In genomic region chr17:1376061-1376460, GRCh38 we compare ENCODE assay signal across 14 cellular contexts. TPM values are rescaled to one million over a fixed set of nuclear protein-coding genes. Genes with fewer than 3 reads are reported as not detected.
A peak's percentile ranks its signal among the peaks of the same experiment; 100 is the strongest.
DNase-seq lines count a peak whose midpoint lies in the region; ATAC-seq, FAIRE-seq and TF ChIP-seq lines count a peak whose summit lies in the region.
"Had no signal": no experiment of that assay in that cellular context is flagged by ENCODE, and none has a peak within 500 bp of the region (broad histone marks: within the 10 kb centered on the region; RNA-seq: fewer than 3 reads in every experiment).

No MANE protein-coding gene starts in this region.

- H3K4me1 Mint-ChIP-seq in activated T-helper 2 cell treated with anti-CD3 and anti-CD28 coated beads, Interferon-gamma antibody, Interleukin-2, Interleukin-4, amounts not matched to agents 10 μg/mL and 5 μg/mL and 100 μg/mL, durations not matched to agents 14 hours and 24 hours and 36 hours (ENCODE audit: low read depth), result peaks cover 58% of the 10 kb centered on the region
- H3K4me1 Mint-ChIP-seq in natural killer cell treated with Interleukin-12 subunit alpha and Interleukin-12 subunit beta and Interleukin-15 and Interleukin-18, amount 100 ng/mL, for 72 hours (ENCODE audit: low read depth in 2 of 2), result peaks cover 61 to 73% of the 10 kb centered on the region in 2 donors

- peak; percentile 79 for FAIRE-seq in GM19239 (lab: Jason Lieb, UNC)
- FAIRE-seq: colon had no signal

- DNase-seq in GM19239 (ENCODE audit: insufficient read length, low spot score) (no peak), DMS 273 treated with DMSO at 0.1 percent for 48 hours (lab: John Stamatoyannopoulos, UW) (no peak), anterior cingulate cortex (lab: John Stamatoyannopoulos, UW) (no peak), epidermal melanocyte (ENCODE audit: insufficient read length, low spot score) (no peak), left cardiac atrium (no peak)
- no peak for DNase-seq in activated T-helper 2 cell treated with anti-CD3 and anti-CD28 coated beads, Interferon-gamma antibody, Interleukin-2, Interleukin-4, amounts not matched to agents 10 μg/mL and 5 μg/mL and 100 μg/mL, durations not matched to agents 14 hours and 24 hours and 36 hours (ENCODE audit: low spot score)
- DNase-seq in natural killer cell treated with Interleukin-12 subunit alpha and Interleukin-12 subunit beta and Interleukin-15 and Interleukin-18, amount 100 ng/mL, for 72 hours (ENCODE audit: low spot score), result no peak
- DNase-seq: activated CD8-positive, alpha-beta memory T cell treated with anti-CD3 and anti-CD28 coated beads, Interleukin-2, amount 50 U/mL, for 48 hours; foreskin fibroblast; left lung; NCI-H774; retina had no signal

- H3K27ac Mint-ChIP-seq in activated T-helper 2 cell treated with anti-CD3 and anti-CD28 coated beads, Interferon-gamma antibody, Interleukin-2, Interleukin-4, amounts not matched to agents 10 μg/mL and 5 μg/mL and 100 μg/mL, durations not matched to agents 14 hours and 24 hours and 36 hours, result peak overlapping the region; percentile 72
- H3K27ac Mint-ChIP-seq in natural killer cell treated with Interleukin-12 subunit alpha and Interleukin-12 subunit beta and Interleukin-15 and Interleukin-18, amount 100 ng/mL, for 72 hours, result peak overlapping the region; percentile 26 to 47

- intact Hi-C loops in activated T-helper 2 cell treated with anti-CD3 and anti-CD28 coated beads, Interferon-gamma antibody, Interleukin-2, Interleukin-4, amounts not matched to agents 10 μg/mL and 5 μg/mL and 100 μg/mL, durations not matched to agents 14 hours and 24 hours and 36 hours (cut with micrococcal nuclease), result no loop called here
- intact Hi-C loops in left cardiac atrium (cut with DNase I), result no loop called here

- TF ChIP-seq CTCF in 22Rv1 (IDR thresholded peaks at IDR 0.05), result no peak

- H3K9me3 Mint-ChIP-seq in activated T-helper 2 cell treated with anti-CD3 and anti-CD28 coated beads, Interferon-gamma antibody, Interleukin-2, Interleukin-4, amounts not matched to agents 10 μg/mL and 5 μg/mL and 100 μg/mL, durations not matched to agents 14 hours and 24 hours and 36 hours, result no peaks in the 10 kb centered on the region
- H3K9me3 Mint-ChIP-seq in natural killer cell treated with Interleukin-12 subunit alpha and Interleukin-12 subunit beta and Interleukin-15 and Interleukin-18, amount 100 ng/mL, for 72 hours, result no peaks in the 10 kb centered on the region

- H3K27ac ChIP-seq in 22Rv1, result peak overlapping the region; percentile 16; the same call in 1 of the 2 replicates
- H3K27ac ChIP-seq: left lung had no signal

- H3K4me3 Mint-ChIP-seq in activated T-helper 2 cell treated with anti-CD3 and anti-CD28 coated beads, Interferon-gamma antibody, Interleukin-2, Interleukin-4, amounts not matched to agents 10 μg/mL and 5 μg/mL and 100 μg/mL, durations not matched to agents 14 hours and 24 hours and 36 hours (ENCODE audit: low read depth), result peak overlapping the region; percentile 6
- peak overlapping the region; percentile 61 for H3K4me3 Mint-ChIP-seq in natural killer cell treated with Interleukin-12 subunit alpha and Interleukin-12 subunit beta and Interleukin-15 and Interleukin-18, amount 100 ng/mL, for 72 hours

- no peaks in the 10 kb centered on the region for H3K27me3 Mint-ChIP-seq in activated T-helper 2 cell treated with anti-CD3 and anti-CD28 coated beads, Interferon-gamma antibody, Interleukin-2, Interleukin-4, amounts not matched to agents 10 μg/mL and 5 μg/mL and 100 μg/mL, durations not matched to agents 14 hours and 24 hours and 36 hours (ENCODE audit: low read depth)
- H3K27me3 Mint-ChIP-seq in natural killer cell treated with Interleukin-12 subunit alpha and Interleukin-12 subunit beta and Interleukin-15 and Interleukin-18, amount 100 ng/mL, for 72 hours, result no peaks in the 10 kb centered on the region

- peak in 1 of 2 donors; percentile 41 for ATAC-seq in natural killer cell treated with Interleukin-12 subunit alpha and Interleukin-12 subunit beta and Interleukin-15 and Interleukin-18, amount 100 ng/mL, for 72 hours
- ATAC-seq in left cardiac atrium, result no peak
- ATAC-seq: left lung had no signal

- peaks cover 54% of the 10 kb centered on the region for H3K36me3 Mint-ChIP-seq in activated T-helper 2 cell treated with anti-CD3 and anti-CD28 coated beads, Interferon-gamma antibody, Interleukin-2, Interleukin-4, amounts not matched to agents 10 μg/mL and 5 μg/mL and 100 μg/mL, durations not matched to agents 14 hours and 24 hours and 36 hours (ENCODE audit: low read depth)
- no peaks in the 10 kb centered on the region for H3K36me3 Mint-ChIP-seq in natural killer cell treated with Interleukin-12 subunit alpha and Interleukin-12 subunit beta and Interleukin-15 and Interleukin-18, amount 100 ng/mL, for 72 hours

RNA-seq across cellular contexts. Expression of gene YWHAE, which starts 24.0 kb away (rescaled TPM):
- total RNA-seq in activated T-helper 2 cell treated with anti-CD3 and anti-CD28 coated beads, Interferon-gamma antibody, Interleukin-2, Interleukin-4, amounts not matched to agents 10 μg/mL and 5 μg/mL and 100 μg/mL, durations not matched to agents 14 hours and 24 hours and 36 hours, result 499 and 501 TPM in 2 replicates
- total RNA-seq in natural killer cell treated with Interleukin-12 subunit alpha and Interleukin-12 subunit beta and Interleukin-15 and Interleukin-18, amount 100 ng/mL, for 72 hours, result 100 to 1,000 TPM; 365 to 407 TPM
- 100 to 1,000 TPM; 491 to 596 TPM for total RNA-seq in left cardiac atrium
